ENCODE assay signal across 1 cellular context in the genomic region with DNA sequence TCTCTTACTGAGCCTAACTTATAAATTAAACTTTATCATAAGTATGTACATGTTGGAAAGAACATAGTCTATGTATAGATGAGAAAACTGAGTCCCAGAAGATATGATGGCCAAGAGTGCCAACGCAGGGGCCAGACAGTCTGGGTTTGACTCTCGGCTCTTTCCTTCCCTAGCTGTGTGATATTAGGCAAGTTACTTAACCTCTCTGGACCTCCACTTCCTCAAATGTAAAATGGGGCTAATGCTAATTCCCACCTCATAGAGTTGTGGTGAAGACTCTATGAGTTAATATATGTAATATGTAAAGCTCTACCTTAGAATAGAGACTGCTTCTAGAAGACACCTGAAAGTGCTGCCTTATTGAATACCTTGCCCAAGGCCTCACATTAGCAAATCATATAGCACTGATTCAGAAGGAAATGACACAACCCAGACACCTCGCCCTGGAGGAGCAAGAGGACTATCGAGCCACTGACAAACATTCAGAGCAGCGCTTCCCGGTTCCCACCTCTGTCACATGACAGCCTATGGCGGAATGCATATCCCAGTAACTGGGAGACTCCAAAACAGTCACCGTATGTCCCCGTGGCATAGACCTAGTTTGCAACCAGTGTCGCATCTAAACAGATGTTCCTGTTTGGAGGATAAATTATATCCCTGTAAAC.
TF ChIP-seq lines count a peak whose summit lies in the region.

No MANE protein-coding gene starts in this region.

TF ChIP-seq in IMR-90, 13 proteins besides CTCF, POLR2A, EP300 and RAD21:
- TF ChIP-seq NFE2L2 (IDR thresholded peaks at IDR 0.05; ENCODE audit: low read depth, low read length) (no peak), CEBPB (IDR thresholded peaks at IDR 0.05; ENCODE audit: low read depth, low read length) (no peak), MXI1 (IDR thresholded peaks at IDR 0.05; ENCODE audit: borderline replicate concordance, low read depth, low read length) (no peak), MAZ (IDR thresholded peaks at IDR 0.05; ENCODE audit: borderline replicate concordance, low read depth, low read length) (no peak), FOS (IDR thresholded peaks at IDR 0.05; ENCODE audit: low read depth, low read length) (no peak), CHD1 (IDR thresholded peaks at IDR 0.05; ENCODE audit: low read depth, low read length) (no peak), RCOR1 (IDR thresholded peaks at IDR 0.05; ENCODE audit: insufficient replicate concordance, low read length) (no peak)
